In genomic region chr2:111121028-111121872, GRCh38 we compare ENCODE assay signal across 2 cellular contexts.
A peak's percentile ranks its signal among the peaks of the same experiment; 100 is the strongest.
TF ChIP-seq lines count a peak whose summit lies in the region.

No MANE protein-coding gene starts in this region.

TF ChIP-seq in IMR-90, 13 proteins besides CTCF, POLR2A, EP300 and RAD21 (continued from another document):
- TF ChIP-seq USF2 (IDR thresholded peaks at IDR 0.05; ENCODE audit: low read depth, low read length) (no peak), MXI1 (IDR thresholded peaks at IDR 0.05; ENCODE audit: borderline replicate concordance, low read depth, low read length) (peak; percentile 70; the same call in 1 of the 2 replicates), CHD1 (IDR thresholded peaks at IDR 0.05; ENCODE audit: low read depth, low read length) (0 out of 2 replicates have a peak, but pooled peaks have one; percentile 36), RCOR1 (IDR thresholded peaks at IDR 0.05; ENCODE audit: insufficient replicate concordance, low read length) (no peak), FOS (IDR thresholded peaks at IDR 0.05; ENCODE audit: low read depth, low read length) (no peak), BHLHE40 (IDR thresholded peaks at IDR 0.05; ENCODE audit: low read depth, low read length) (peak; percentile 90), NFE2L2 (IDR thresholded peaks at IDR 0.05; ENCODE audit: low read depth, low read length) (no peak), MAFK (IDR thresholded peaks at IDR 0.05; ENCODE audit: low read depth, low read length) (no peak)
TF ChIP-seq in IMR-90: peak in this region for 3.

TF ChIP-seq in GM12878, 131 proteins besides CTCF, POLR2A, EP300 and RAD21 (continued from another document and continues in another):
- TF ChIP-seq STAT1 (conservative IDR thresholded peaks at IDR 0.05) (no peak), MTA2 (IDR thresholded peaks at IDR 0.05; ENCODE audit: low read depth) (no peak), NR2F1 (conservative IDR thresholded peaks at IDR 0.05) (no peak; the same call in 1 of the 2 replicates), IKZF1 (conservative IDR thresholded peaks at IDR 0.05) (0 out of 2 replicates have a peak, but pooled peaks have one; percentile 24), MXI1 (IDR thresholded peaks at IDR 0.05; ENCODE audit: low read depth, low read length) (no peak), ZBTB11 (CRISPR knock-in tag; IDR thresholded peaks at IDR 0.05) (no peak), NKRF (conservative IDR thresholded peaks at IDR 0.05) (peak; percentile 42), PRDM15 (CRISPR knock-in tag; IDR thresholded peaks at IDR 0.05) (no peak), SIN3A (IDR thresholded peaks at IDR 0.05; ENCODE audit: low read depth, low read length) (no peak), BMI1 (IDR thresholded peaks at IDR 0.05; ENCODE audit: borderline replicate concordance) (no peak), MEF2A (IDR thresholded peaks at IDR 0.05; ENCODE audit: insufficient read depth, low read depth, low read length) (no peak), MTA3 (IDR thresholded peaks at IDR 0.05; ENCODE audit: borderline replicate concordance, low read length) (no peak; the same call in 1 of the 2 replicates), CBX5 (IDR thresholded peaks at IDR 0.05; ENCODE audit: low read depth) (no peak), SKIL (IDR thresholded peaks at IDR 0.05; ENCODE audit: low read depth, poor library complexity, severe bottlenecking) (no peak), LARP7 (IDR thresholded peaks at IDR 0.05) (0 out of 2 replicates have a peak, but pooled peaks have one; percentile 60), ATF7 (IDR thresholded peaks at IDR 0.05; ENCODE audit: low read depth) (no peak), ZZZ3 (IDR thresholded peaks at IDR 0.05; ENCODE audit: control insufficient read depth, insufficient read length, low read depth) (no peak), ASH2L (IDR thresholded peaks at IDR 0.05; ENCODE audit: borderline replicate concordance, low read depth) (no peak; the same call in 1 of the 2 replicates), SPI1 (IDR thresholded peaks at IDR 0.05; ENCODE audit: borderline replicate concordance, insufficient read depth, low read depth, low read length) (no peak; the same call in 1 of the 2 replicates), RFX5 (IDR thresholded peaks at IDR 0.05; ENCODE audit: low read depth, low read length) (no peak), SUZ12 (IDR thresholded peaks at IDR 0.05; ENCODE audit: unreplicated experiment) (no peak), IRF4 (IDR thresholded peaks at IDR 0.05; ENCODE audit: low read depth, low read length) (no peak), E2F8 (IDR thresholded peaks at IDR 0.05; ENCODE audit: low read depth, partially characterized antibody) (no peak), JUND (IDR thresholded peaks at IDR 0.05; ENCODE audit: low read depth, low read length) (no peak), SP1 (IDR thresholded peaks at IDR 0.05; ENCODE audit: low read depth, low read length) (no peak), KLF5 (IDR thresholded peaks at IDR 0.05; ENCODE audit: partially characterized antibody) (no peak), TAF1 (IDR thresholded peaks at IDR 0.05; ENCODE audit: borderline replicate concordance, low read depth, low read length) (no peak), RUNX3 (IDR thresholded peaks at IDR 0.05; ENCODE audit: low read length) (no peak), BRCA1 (IDR thresholded peaks at IDR 0.05; ENCODE audit: low read depth, low read length) (no peak), ZNF622 (IDR thresholded peaks at IDR 0.05) (no peak), CHD2 (IDR thresholded peaks at IDR 0.05; ENCODE audit: borderline replicate concordance, low read depth, low read length) (no peak), PKNOX1 (IDR thresholded peaks at IDR 0.05) (no peak), POLR2AphosphoS5 (IDR thresholded peaks at IDR 0.05; ENCODE audit: low read length) (peak; percentile 41; the same call in 1 of the 2 replicates), ZBTB33 (IDR thresholded peaks at IDR 0.05) (no peak), ETV6 (conservative IDR thresholded peaks at IDR 0.05 in 1 of 2, IDR thresholded peaks at IDR 0.05 in 1 of 2; ENCODE audit: borderline replicate concordance in 1 of 2, low read depth in 1 of 2) (no peak), BHLHE40 (IDR thresholded peaks at IDR 0.05; ENCODE audit: borderline replicate concordance in 1 of 2, low read depth in 2 of 2, low read length in 1 of 2) (peak; percentile 87 to 94), SMARCA5 (IDR thresholded peaks at IDR 0.05) (peak; percentile 7), MLLT1 (IDR thresholded peaks at IDR 0.05) (no peak), RB1 (IDR thresholded peaks at IDR 0.05; ENCODE audit: borderline replicate concordance) (peak; percentile 17; the same call in 1 of the 2 replicates)
